ENCODE assay signal across 9 cellular contexts in the genomic region with DNA sequence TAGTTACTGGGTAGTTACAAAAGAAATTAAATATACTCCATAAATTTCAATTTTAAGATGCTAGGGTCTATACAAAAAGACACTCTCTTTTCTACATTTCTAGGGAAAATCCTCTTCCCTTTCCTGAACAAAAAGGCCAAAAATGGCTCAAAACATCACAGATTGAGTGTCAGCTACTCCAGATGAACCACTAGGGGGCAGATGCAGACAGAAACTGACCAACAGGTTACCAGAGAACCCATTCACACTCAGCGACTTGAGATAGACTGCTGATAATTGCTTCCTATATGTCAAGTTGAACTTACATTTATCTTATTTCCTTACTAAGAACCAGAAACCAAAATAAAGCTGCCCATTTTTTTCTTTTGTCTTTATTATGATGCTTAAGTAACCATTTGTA.
DNase-seq lines count a peak whose midpoint lies in the region; ATAC-seq and TF ChIP-seq lines count a peak whose summit lies in the region.
"Had no signal": no experiment of that assay in that cellular context is flagged by ENCODE, and none has a peak within 500 bp of the region (broad histone marks: within the 10 kb centered on the region; RNA-seq: fewer than 3 reads in every experiment).

No MANE protein-coding gene starts in this region.

- no peak overlapping the region for H3K27ac Mint-ChIP-seq in T-helper 2 cell treated with Interferon-gamma antibody and Interleukin-4, amounts not matched to agents 5 μg/mL and 100 μg/mL, for 36 hours
- H3K27ac Mint-ChIP-seq: activated naive CD4-positive, alpha-beta T cell treated with anti-CD3 and anti-CD28 coated beads, Interleukin-2, amount 50 U/mL, for 72 hours had no signal

- CTCF ChIA-PET in AG04449 (lab: Yijun Ruan, JAX) (no interaction called here), OCI-LY7 (lab: Charles Lee; ENCODE audit: unreplicated experiment) (no interaction called here)

- TF ChIP-seq CTCF in AG04449 (IDR thresholded peaks at IDR 0.05; ENCODE audit: insufficient read depth, low read length, missing control alignments) (peak; percentile 46), GM12872 (IDR thresholded peaks at IDR 0.05; ENCODE audit: insufficient read depth, low read depth, low read length) (peak; percentile 59), OCI-LY7 (conservative IDR thresholded peaks at IDR 0.05; ENCODE audit: low read length) (peak; percentile 77), fibroblast of villous mesenchyme (IDR thresholded peaks at IDR 0.05; ENCODE audit: insufficient read depth, low read depth, low read length) (peak; percentile 65), ascending aorta (IDR thresholded peaks at IDR 0.05) (peak in 1 of 3 experiments; percentile 22)

- ATAC-seq in HG02642 (IDR thresholded peaks at IDR 0.05; ENCODE audit: poor library complexity, unreplicated experiment), result no peak
- ATAC-seq: activated naive CD4-positive, alpha-beta T cell treated with anti-CD3 and anti-CD28 coated beads, Interleukin-2, amount 50 U/mL, for 72 hours had no signal

- H3K4me1 ChIP-seq in OCI-LY7 (ENCODE audit: insufficient read depth, low read length, poor library complexity, severe bottlenecking) (no peaks in the 10 kb centered on the region), ascending aorta (no peaks in the 10 kb centered on the region)

- POLR2A ChIA-PET in AG04449 (lab: Yijun Ruan, JAX) (no interaction called here), OCI-LY7 (lab: Charles Lee) (no interaction called here)

- H3K36me3 ChIP-seq in OCI-LY7 (ENCODE audit: insufficient read depth, low read length) (no peaks in the 10 kb centered on the region), ascending aorta (no peaks in the 10 kb centered on the region)

- H3K9me2 ChIP-seq in OCI-LY7 (ENCODE audit: insufficient read depth, low read length), result no peaks in the 10 kb centered on the region

- H3K27ac ChIP-seq in OCI-LY7 (ENCODE audit: low read depth, low read length, poor library complexity, severe bottlenecking) (no peak overlapping the region), ascending aorta (no peak overlapping the region)

- H3K27me3 Mint-ChIP-seq in T-helper 2 cell treated with Interferon-gamma antibody and Interleukin-4, amounts not matched to agents 5 μg/mL and 100 μg/mL, for 36 hours (ENCODE audit: low read depth), result peaks cover 2% of the 10 kb centered on the region

- H3K9me3 Mint-ChIP-seq in T-helper 2 cell treated with Interferon-gamma antibody and Interleukin-4, amounts not matched to agents 5 μg/mL and 100 μg/mL, for 36 hours, result no peaks in the 10 kb centered on the region
- H3K9me3 Mint-ChIP-seq: activated naive CD4-positive, alpha-beta T cell treated with anti-CD3 and anti-CD28 coated beads, Interleukin-2, amount 50 U/mL, for 72 hours had no signal

- no peaks in the 10 kb centered on the region for H4K20me1 ChIP-seq in OCI-LY7 (ENCODE audit: insufficient read depth, low read length)

- no peaks in the 10 kb centered on the region for H3K9me3 ChIP-seq in OCI-LY7 (ENCODE audit: low read length)
- H3K9me3 ChIP-seq in ascending aorta, result no peaks in the 10 kb centered on the region

- H3K79me2 ChIP-seq in OCI-LY7 (ENCODE audit: insufficient read depth, low read depth, low read length), result no peaks in the 10 kb centered on the region

- H3K4me3 ChIP-seq in AG04449 (ENCODE audit: low read depth, low read length) (no peak overlapping the region), OCI-LY7 (ENCODE audit: low read depth, low read length, poor library complexity, severe bottlenecking) (no peak overlapping the region), fibroblast of villous mesenchyme (ENCODE audit: low read depth, low read length) (no peak overlapping the region), ascending aorta (no peak overlapping the region)

- intact Hi-C loops in OCI-LY7 (cut with micrococcal nuclease; ENCODE audit: unreplicated experiment), result no loop called here
- intact Hi-C loops in ascending aorta (cut with DNase I), result no loop called here

- H3K27me3 ChIP-seq in ascending aorta, result peaks cover 4% of the 10 kb centered on the region

- no peak overlapping the region for H3K4me3 Mint-ChIP-seq in T-helper 2 cell treated with Interferon-gamma antibody and Interleukin-4, amounts not matched to agents 5 μg/mL and 100 μg/mL, for 36 hours

- H2AFZ ChIP-seq in OCI-LY7 (ENCODE audit: low read length), result no peak overlapping the region

- no peak overlapping the region for H3K4me2 ChIP-seq in OCI-LY7 (ENCODE audit: low read length)

- BruUV-seq in OCI-LY7 (replicated peaks; lab: Mats Ljungman, UMichigan), result no TSS peak

- peaks cover 2% of the 10 kb centered on the region for H3K4me1 Mint-ChIP-seq in T-helper 2 cell treated with Interferon-gamma antibody and Interleukin-4, amounts not matched to agents 5 μg/mL and 100 μg/mL, for 36 hours (ENCODE audit: low read depth)

- no peaks in the 10 kb centered on the region for H3K36me3 Mint-ChIP-seq in T-helper 2 cell treated with Interferon-gamma antibody and Interleukin-4, amounts not matched to agents 5 μg/mL and 100 μg/mL, for 36 hours (ENCODE audit: low read depth)
- H3K36me3 Mint-ChIP-seq: activated naive CD4-positive, alpha-beta T cell treated with anti-CD3 and anti-CD28 coated beads, Interleukin-2, amount 50 U/mL, for 72 hours had no signal

- DNase-seq in AG04449 (ENCODE audit: low read depth, low spot score) (no peak), OCI-LY7 (ENCODE audit: low spot score) (peak; percentile 26), fibroblast of villous mesenchyme (ENCODE audit: low read depth) (peak; percentile 14), ascending aorta (ENCODE audit: low spot score in 2 of 2) (no peak)
- DNase-seq in T-helper 2 cell treated with Interferon-gamma antibody and Interleukin-4, amounts not matched to agents 5 μg/mL and 100 μg/mL, for 36 hours (ENCODE audit: low spot score), result no peak
- no peak for DNase-seq in activated CD4-positive, CD25-positive, alpha-beta regulatory T cell (lab: John Stamatoyannopoulos, UW)

Comparison
In these comparisons a context has a peak if more than half of its experiments do, and no peak if none do; other contexts are left out.
1. DNase-seq: peak in OCI-LY7 (single experiment) and fibroblast of villous mesenchyme (single experiment); none in AG04449 (single experiment), T-helper 2 cell treated with Interferon-gamma antibody and Interleukin-4, amounts not matched to agents 5 μg/mL and 100 μg/mL, for 36 hours (single experiment), activated CD4-positive, CD25-positive, alpha-beta regulatory T cell (0 of 4) and ascending aorta (0 of 2).